Comparison of ENCODE assay signal across 9 cellular contexts in genomic region chr18:48841381-48842258, GRCh38.
A peak's percentile ranks its signal among the peaks of the same experiment; 100 is the strongest.
DNase-seq lines count a peak whose midpoint lies in the region; ATAC-seq and TF ChIP-seq lines count a peak whose summit lies in the region.
"Had no signal": no experiment of that assay in that cellular context is flagged by ENCODE, and none has a peak within 500 bp of the region (broad histone marks: within the 10 kb centered on the region; RNA-seq: fewer than 3 reads in every experiment).

No MANE protein-coding gene starts in this region.

- DNase-seq in CD4-positive, CD25-positive, alpha-beta regulatory T cell, result no peak
- DNase-seq in PC-9 (peak; percentile 39 to 56), endodermal cell (no peak), ACHN (no peak), left colon (no peak), foreskin keratinocyte (no peak)
- DNase-seq: naive B cell had no signal

- H3K27me3 Mint-ChIP-seq in CD4-positive, CD25-positive, alpha-beta regulatory T cell, result no peaks in the 10 kb centered on the region
- H3K27me3 Mint-ChIP-seq in endodermal cell (ENCODE audit: insufficient read depth) (no peaks in the 10 kb centered on the region), nephron (ENCODE audit: low read depth) (no peaks in the 10 kb centered on the region)

- no peak overlapping the region for H3K9ac ChIP-seq in endodermal cell (ENCODE audit: extremely low read depth, low read length, poor library complexity, severe bottlenecking)

- WGBS in endodermal cell (ENCODE audit: insufficient coverage in 1 of 2, insufficient read length in 1 of 2), 2 experiments, result 86 to 91% methylated on average over 25 to 31 of the region's 31 CpGs

- TF ChIP-seq CTCF in PC-9 (conservative IDR thresholded peaks at IDR 0.05) (no peak), endodermal cell (conservative IDR thresholded peaks at IDR 0.05) (no peak), nephron (IDR thresholded peaks at IDR 0.05; ENCODE audit: unreplicated experiment in 3 of 3) (no peak), foreskin keratinocyte (conservative IDR thresholded peaks at IDR 0.05) (no peak)

- no peak overlapping the region for H2AFZ ChIP-seq in PC-9

- H3K4me3 Mint-ChIP-seq in CD4-positive, CD25-positive, alpha-beta regulatory T cell, result peak overlapping the region in 2 of 4 donors; percentile 69
- H3K4me3 Mint-ChIP-seq in endodermal cell, result no peak overlapping the region
- peak overlapping the region in 1 of 3 experiments; percentile 57 for H3K4me3 Mint-ChIP-seq in nephron

- H3K36me3 Mint-ChIP-seq in CD4-positive, CD25-positive, alpha-beta regulatory T cell, result peaks cover 8% of the 10 kb centered on the region
- H3K36me3 Mint-ChIP-seq in endodermal cell (ENCODE audit: low read depth) (no peaks in the 10 kb centered on the region), nephron (ENCODE audit: low read depth) (peaks cover 8% of the 10 kb centered on the region)

- H3K9me3 ChIP-seq in CD4-positive, CD25-positive, alpha-beta regulatory T cell (ENCODE audit: control insufficient read depth in 2 of 2, low read length in 2 of 2), result no peaks in the 10 kb centered on the region
- H3K9me3 ChIP-seq in PC-9 (ENCODE audit: insufficient read depth, low read depth) (no peaks in the 10 kb centered on the region), endodermal cell (ENCODE audit: control insufficient read depth, low read length) (no peaks in the 10 kb centered on the region)

- no peaks in the 10 kb centered on the region for H3K9me2 ChIP-seq in PC-9 (ENCODE audit: insufficient read depth)

- peaks cover 40% of the 10 kb centered on the region for H3K4me1 ChIP-seq in CD4-positive, CD25-positive, alpha-beta regulatory T cell (ENCODE audit: control insufficient read depth, insufficient read depth, low read length, poor library complexity, severe bottlenecking)
- H3K4me1 ChIP-seq in PC-9 (replicated peaks; ENCODE audit: insufficient read depth), result peaks cover 59% of the 10 kb centered on the region
- peaks cover 25% of the 10 kb centered on the region for H3K4me1 ChIP-seq in endodermal cell (ENCODE audit: control insufficient read depth, insufficient read depth, low read length)
- H3K4me1 ChIP-seq in foreskin keratinocyte, result peaks cover 23% of the 10 kb centered on the region

- no peaks in the 10 kb centered on the region for H3K36me3 ChIP-seq in CD4-positive, CD25-positive, alpha-beta regulatory T cell (ENCODE audit: control insufficient read depth, insufficient read depth, low read length)
- H3K36me3 ChIP-seq in PC-9 (ENCODE audit: low read depth) (no peaks in the 10 kb centered on the region), endodermal cell (ENCODE audit: control insufficient read depth, insufficient read depth, low read length) (no peaks in the 10 kb centered on the region)

- no TSS peak for BruUV-seq in PC-9 (replicated peaks; lab: Mats Ljungman, UMichigan)

- H3K27ac ChIP-seq in CD4-positive, CD25-positive, alpha-beta regulatory T cell (ENCODE audit: insufficient read depth, low read length, poor library complexity, severe bottlenecking), result peak overlapping the region; percentile 67
- H3K27ac ChIP-seq in PC-9 (peak overlapping the region; percentile 17; the same call in 1 of the 2 replicates), endodermal cell (ENCODE audit: low read depth, low read length) (peak overlapping the region; percentile 80), foreskin keratinocyte (no peak overlapping the region)

- peaks cover 0 to 4% (median 2%) of the 10 kb centered on the region in 7 donors for H3K9me3 Mint-ChIP-seq in CD4-positive, CD25-positive, alpha-beta regulatory T cell
- H3K9me3 Mint-ChIP-seq in endodermal cell (no peaks in the 10 kb centered on the region), nephron (no peaks in the 10 kb centered on the region)

- no peaks in the 10 kb centered on the region for H3K27me3 ChIP-seq in CD4-positive, CD25-positive, alpha-beta regulatory T cell (ENCODE audit: control insufficient read depth, insufficient read depth, low read length)
- H3K27me3 ChIP-seq in PC-9 (ENCODE audit: insufficient read depth, low read depth) (no peaks in the 10 kb centered on the region), endodermal cell (ENCODE audit: control insufficient read depth, insufficient read depth, low read length, poor library complexity, severe bottlenecking) (no peaks in the 10 kb centered on the region), foreskin keratinocyte (no peaks in the 10 kb centered on the region)

- peaks cover 38% of the 10 kb centered on the region for H3F3A ChIP-seq in PC-9 (ENCODE audit: insufficient read depth, low read depth)

- intact Hi-C loops in PC-9 (cut with micrococcal nuclease; ENCODE audit: unreplicated experiment) (no loop called here), left colon (cut with DNase I, micrococcal nuclease) (no loop called here)

- no peak overlapping the region for H3K4me3 ChIP-seq in CD4-positive, CD25-positive, alpha-beta regulatory T cell (ENCODE audit: low read depth, low read length)
- H3K4me3 ChIP-seq in PC-9 (no peak overlapping the region), endodermal cell (ENCODE audit: low read length) (peak overlapping the region; percentile 6)

- H3K79me2 ChIP-seq in PC-9 (ENCODE audit: low read depth), result no peaks in the 10 kb centered on the region

- H3K27ac Mint-ChIP-seq in CD4-positive, CD25-positive, alpha-beta regulatory T cell, result peak overlapping the region; percentile 78 to 96 (median 86)
- H3K27ac Mint-ChIP-seq in endodermal cell, result peak overlapping the region; percentile 71
- H3K27ac Mint-ChIP-seq in nephron, result peak overlapping the region; percentile 97 to 99 (median 98)

- peak overlapping the region; percentile 27 for H3K4me2 ChIP-seq in PC-9

- in situ Hi-C loops in ACHN (cut with HindIII; ENCODE audit: low pct_ligation_motif_present, low pct_unique_long_range_greater_than_20kb, low sequenced_read_pairs), result no loop called here

- no peaks in the 10 kb centered on the region for H4K20me1 ChIP-seq in PC-9 (ENCODE audit: insufficient read depth)

- H3K4me1 Mint-ChIP-seq in CD4-positive, CD25-positive, alpha-beta regulatory T cell, result peaks cover 12 to 70% (median 46%) of the 10 kb centered on the region in 4 donors
- peaks cover 25% of the 10 kb centered on the region for H3K4me1 Mint-ChIP-seq in endodermal cell
- peaks cover 82% of the 10 kb centered on the region for H3K4me1 Mint-ChIP-seq in nephron

- POLR2A ChIA-PET in PC-9 (lab: Charles Lee; ENCODE audit: unreplicated experiment), result interaction anchor here (0.6 kb wide), 1 partner anchor 218 kb away, joined by 3 read pairs; no protein-coding TSS in a partner anchor

- no peak for ATAC-seq in CD4-positive, CD25-positive, alpha-beta regulatory T cell (ENCODE audit: low read depth in 2 of 2)
- ATAC-seq in left colon, result no peak
- ATAC-seq in HG03354 (IDR thresholded peaks at IDR 0.05; ENCODE audit: poor library complexity, severe bottlenecking, unreplicated experiment), result no peak
- ATAC-seq in foreskin keratinocyte, result no peak

- CTCF ChIA-PET in PC-9 (lab: Charles Lee), result no interaction called here

Comparison
In these comparisons a context has a peak if more than half of its experiments do, and no peak if none do; other contexts are left out.
1. DNase-seq: peak in PC-9 (2 of 2); none in CD4-positive, CD25-positive, alpha-beta regulatory T cell (0 of 3), endodermal cell (single experiment), ACHN (single experiment), left colon (0 of 2) and foreskin keratinocyte (0 of 2).
2. Peak in every context shown above with its lines, with median percentiles within 50 percentile points of each other: H3K27ac Mint-ChIP-seq.